8 cellular contexts compared by ENCODE assay signal in genomic region chr5:33299621-33300208, GRCh38.
DNase-seq lines count a peak whose midpoint lies in the region; ATAC-seq and TF ChIP-seq lines count a peak whose summit lies in the region.

No MANE protein-coding gene starts in this region.

- H3K9me3 ChIP-seq in gastrocnemius medialis: no peaks in the 10 kb centered on the region

- H3K4me1 ChIP-seq in gastrocnemius medialis: peaks cover 0 to 3% of the 10 kb centered on the region in 2 donors

- H3K27ac Mint-ChIP-seq in glutamatergic neuron (ENCODE audit: unreplicated experiment): no peak overlapping the region

- ATAC-seq in GM19455 (IDR thresholded peaks at IDR 0.05; ENCODE audit: unreplicated experiment): peak; percentile 26
- ATAC-seq in HG03520 (IDR thresholded peaks at IDR 0.05; ENCODE audit: unreplicated experiment): peak; percentile 34
- ATAC-seq in gastrocnemius medialis: no peak
- ATAC-seq in HG03565 (IDR thresholded peaks at IDR 0.05; ENCODE audit: unreplicated experiment): no peak

- peak; percentile 35 for DNase-seq in DMS114 treated with DMSO at 0.1 percent for 48 hours (lab: John Stamatoyannopoulos, UW; ENCODE audit: unreplicated experiment)
- peak; percentile 41 for DNase-seq in T1000 (lab: John Stamatoyannopoulos, UW)
- peak; percentile 16 for DNase-seq in glutamatergic neuron
- DNase-seq in gastrocnemius medialis: no peak
- no peak for DNase-seq in T-helper 9 cell

- intact Hi-C loops in gastrocnemius medialis (cut with DNase I; ENCODE audit: low total_unique reads): loop anchor here (5.0 kb wide), 1 partner anchor 592 kb away; no protein-coding TSS in a partner anchor

- no peaks in the 10 kb centered on the region for H3K9me3 Mint-ChIP-seq in glutamatergic neuron (ENCODE audit: unreplicated experiment)

- H3K27me3 Mint-ChIP-seq in glutamatergic neuron (ENCODE audit: unreplicated experiment): peaks cover 1% of the 10 kb centered on the region

- H3K4me3 ChIP-seq in gastrocnemius medialis: no peak overlapping the region

- peaks cover 3% of the 10 kb centered on the region for H3K4me1 Mint-ChIP-seq in glutamatergic neuron (ENCODE audit: low read depth, unreplicated experiment)

- no peak for TF ChIP-seq POLR2A in gastrocnemius medialis (IDR thresholded peaks at IDR 0.05)

- H3K4me3 Mint-ChIP-seq in glutamatergic neuron (ENCODE audit: unreplicated experiment): no peak overlapping the region

- H3K36me3 ChIP-seq in gastrocnemius medialis: no peaks in the 10 kb centered on the region

- H3K27me3 ChIP-seq in gastrocnemius medialis: no peaks in the 10 kb centered on the region

- in situ Hi-C loops in gastrocnemius medialis (cut with MboI; ENCODE audit: low sequenced_read_pairs in 4 of 4): no loop called here

- no peaks in the 10 kb centered on the region for H3K36me3 Mint-ChIP-seq in glutamatergic neuron (ENCODE audit: unreplicated experiment)

- no peak for TF ChIP-seq CTCF in glutamatergic neuron (IDR thresholded peaks at IDR 0.05; ENCODE audit: partially characterized antibody, unreplicated experiment)
- TF ChIP-seq CTCF in gastrocnemius medialis (IDR thresholded peaks at IDR 0.05 in 4 of 5, conservative IDR thresholded peaks at IDR 0.05 in 1 of 5): peak in 3 of 5 experiments; percentile 14 to 49 (median 27)

- H3K27ac ChIP-seq in gastrocnemius medialis: no peak overlapping the region

Comparison
In these comparisons a context has a peak if more than half of its experiments do, and no peak if none do; other contexts are left out.
1. DNase-seq: peak in DMS114 treated with DMSO at 0.1 percent for 48 hours (single experiment), T1000 (single experiment) and glutamatergic neuron (single experiment); none in gastrocnemius medialis (0 of 2) and T-helper 9 cell (single experiment).
2. ATAC-seq: peak in GM19455 (single experiment) and HG03520 (single experiment); none in gastrocnemius medialis (0 of 2) and HG03565 (single experiment).